8 cellular contexts compared by ENCODE assay signal in genomic region chrX:135185795-135186443, GRCh38. TPM values are rescaled to one million over a fixed set of nuclear protein-coding genes. Genes with fewer than 3 reads are reported as not detected.
DNase-seq lines count a peak whose midpoint lies in the region; ATAC-seq, FAIRE-seq and TF ChIP-seq lines count a peak whose summit lies in the region.

No MANE protein-coding gene starts in this region.

- no peak for TF ChIP-seq POLR2A in GM12892 (IDR thresholded peaks at IDR 0.05; ENCODE audit: low read depth, low read length)

- POLR2A ChIA-PET in activated CD4-positive, alpha-beta memory T cell treated with anti-CD3 and anti-CD28 coated beads, Interleukin-2, amount 10 ng/mL, durations not matched to agents 7 days and 5 days (lab: Charles Lee), result no interaction called here

- H3K9me3 Mint-ChIP-seq in activated CD4-positive, alpha-beta memory T cell treated with anti-CD3 and anti-CD28 coated beads, Interleukin-2, amount 10 ng/mL, durations not matched to agents 7 days and 5 days, result no peaks in the 10 kb centered on the region

- H3K4me3 Mint-ChIP-seq in activated CD4-positive, alpha-beta memory T cell treated with anti-CD3 and anti-CD28 coated beads, Interleukin-2, amount 10 ng/mL, durations not matched to agents 7 days and 5 days, result no peak overlapping the region

- ATAC-seq in HG02798 (IDR thresholded peaks at IDR 0.05; ENCODE audit: poor library complexity, unreplicated experiment) (peak; percentile 86), HG02884 (IDR thresholded peaks at IDR 0.05; ENCODE audit: unreplicated experiment) (no peak)

- DNase-seq in CD1c-positive myeloid dendritic cell (ENCODE audit: extremely low spot score) (peak; percentile 49), GM12892 (ENCODE audit: insufficient read length) (no peak), NCI-H2227 (lab: John Stamatoyannopoulos, UW; ENCODE audit: unreplicated experiment) (peak; percentile 58), foreskin melanocyte (peak; percentile 14), retina (peak; percentile 10)
- DNase-seq in activated CD4-positive, alpha-beta memory T cell treated with anti-CD3 and anti-CD28 coated beads, Interleukin-2, amount 10 ng/mL, durations not matched to agents 7 days and 5 days, result peak; percentile 25

- peaks cover 45% of the 10 kb centered on the region for H3K27me3 Mint-ChIP-seq in activated CD4-positive, alpha-beta memory T cell treated with anti-CD3 and anti-CD28 coated beads, Interleukin-2, amount 10 ng/mL, durations not matched to agents 7 days and 5 days

- CTCF ChIA-PET in activated CD4-positive, alpha-beta memory T cell treated with anti-CD3 and anti-CD28 coated beads, Interleukin-2, amount 10 ng/mL, durations not matched to agents 7 days and 5 days (lab: Charles Lee), result interaction anchor here (1.7 kb wide), 1 partner anchor 74 kb away, joined by 11 read pairs; no protein-coding TSS in a partner anchor

- no peaks in the 10 kb centered on the region for H3K36me3 Mint-ChIP-seq in activated CD4-positive, alpha-beta memory T cell treated with anti-CD3 and anti-CD28 coated beads, Interleukin-2, amount 10 ng/mL, durations not matched to agents 7 days and 5 days (ENCODE audit: low read depth)

- peaks cover 1% of the 10 kb centered on the region for H3K4me1 Mint-ChIP-seq in activated CD4-positive, alpha-beta memory T cell treated with anti-CD3 and anti-CD28 coated beads, Interleukin-2, amount 10 ng/mL, durations not matched to agents 7 days and 5 days

- FAIRE-seq in GM12892 (lab: Jason Lieb, UNC), result peak; percentile 74

- H3K27ac Mint-ChIP-seq in activated CD4-positive, alpha-beta memory T cell treated with anti-CD3 and anti-CD28 coated beads, Interleukin-2, amount 10 ng/mL, durations not matched to agents 7 days and 5 days, result no peak overlapping the region

RNA-seq across cellular contexts. Expression of gene CT55, which starts 14.7 kb away (rescaled TPM):
- polyA plus RNA-seq in GM12892 (2012; ENCODE audit: missing spikeins), result not detected
- total RNA-seq in activated CD4-positive, alpha-beta memory T cell treated with anti-CD3 and anti-CD28 coated beads, Interleukin-2, amount 10 ng/mL, durations not matched to agents 7 days and 5 days, result not detected
